In the genomic region with DNA sequence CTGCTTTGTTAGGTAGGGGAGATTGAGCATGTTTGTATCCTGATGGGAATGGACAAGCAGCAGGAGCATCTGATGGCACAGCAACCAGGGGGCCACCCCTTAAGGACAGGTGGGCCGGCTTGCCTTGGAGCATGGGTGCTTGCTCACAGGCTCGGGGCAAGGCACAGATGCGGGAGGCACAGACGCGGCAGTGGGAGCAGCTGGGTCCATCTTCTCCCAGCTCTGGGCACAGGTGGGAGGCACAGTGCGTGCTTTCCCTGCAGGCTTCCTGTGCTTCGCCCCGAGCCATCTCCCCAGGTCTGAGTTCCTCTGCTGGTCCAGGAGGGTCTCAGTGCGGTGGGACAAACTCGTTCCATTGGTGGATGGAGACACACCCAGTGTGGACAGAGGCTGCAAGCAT, we compare ENCODE assay signal across 21 cellular contexts.
"Had no signal": no experiment of that assay in that cellular context is flagged by ENCODE, and none has a peak within 500 bp of the region (broad histone marks: within the 10 kb centered on the region; RNA-seq: fewer than 3 reads in every experiment).

No MANE protein-coding gene starts in this region.

- H3K4me1 ChIP-seq: body of pancreas, colonic mucosa, foreskin keratinocyte had no signal

- H3K4me1 Mint-ChIP-seq: activated B cell treated with CpG ODN at 0.5 μM for 24 hours; endodermal cell; nephron; stimulated activated effector memory CD8-positive, alpha-beta T cell treated with anti-CD3 and anti-CD28 coated beads, Interleukin-12 subunit alpha, Interleukin-12 subunit beta, amount 100 ng/mL, for 72 hours had no signal

- H3K27ac ChIP-seq: body of pancreas, colonic mucosa, foreskin keratinocyte, SK-N-MC had no signal

- H3K4me3 ChIP-seq: body of pancreas, colonic mucosa, SK-N-MC had no signal

- H3K4me3 Mint-ChIP-seq: activated B cell treated with CpG ODN at 0.5 μM for 24 hours; activated CD4-positive, alpha-beta memory T cell treated with anti-CD3 and anti-CD28 coated beads for 36 hours; activated naive CD8-positive, alpha-beta T cell; activated T-cell treated with anti-CD3 and anti-CD28 coated beads, Interleukin-2, amount 50 U/mL, for 24 hours; endodermal cell; nephron; stimulated activated effector memory CD8-positive, alpha-beta T cell treated with anti-CD3 and anti-CD28 coated beads, Interleukin-12 subunit alpha, Interleukin-12 subunit beta, amount 100 ng/mL, for 72 hours; T-helper 2 cell treated with Interferon-gamma antibody and Interleukin-4, amounts not matched to agents 5 μg/mL and 100 μg/mL, for 36 hours had no signal

- H3K36me3 ChIP-seq: colonic mucosa had no signal

- H3K9me3 ChIP-seq: body of pancreas, colonic mucosa had no signal

- ATAC-seq: body of pancreas; foreskin keratinocyte; stimulated activated effector memory CD8-positive, alpha-beta T cell treated with anti-CD3 and anti-CD28 coated beads, Interleukin-12 subunit alpha, Interleukin-12 subunit beta, amount 100 ng/mL, for 72 hours had no signal

- H3K27me3 ChIP-seq: body of pancreas, colonic mucosa, foreskin keratinocyte had no signal

- DNase-seq: activated B cell treated with CpG ODN at 0.5 μM for 24 hours; activated CD4-positive, alpha-beta memory T cell treated with anti-CD3 and anti-CD28 coated beads for 36 hours; activated CD4-positive, alpha-beta T cell treated with anti-CD3 and anti-CD28 coated beads for 4 hours; activated gamma-delta T cell; activated T-cell treated with anti-CD3 and anti-CD28 coated beads, Interleukin-2, amount 50 U/mL, for 24 hours; amygdala; central memory CD4-positive, alpha-beta T cell; colonic mucosa; endodermal cell; foreskin keratinocyte; hypothalamus; occipital lobe; retina; small intestine; stimulated activated CD4-positive, alpha-beta T cell treated with anti-CD3 and anti-CD28 coated beads, Interleukin-4, amount 100 ng/mL, for 24 hours had no signal

- H3K27ac Mint-ChIP-seq: activated B cell treated with CpG ODN at 0.5 μM for 24 hours; activated CD4-positive, alpha-beta memory T cell treated with anti-CD3 and anti-CD28 coated beads for 36 hours; activated naive CD8-positive, alpha-beta T cell; activated T-cell treated with anti-CD3 and anti-CD28 coated beads, Interleukin-2, amount 50 U/mL, for 24 hours; endodermal cell; nephron; stimulated activated effector memory CD8-positive, alpha-beta T cell treated with anti-CD3 and anti-CD28 coated beads, Interleukin-12 subunit alpha, Interleukin-12 subunit beta, amount 100 ng/mL, for 72 hours; T-helper 2 cell treated with Interferon-gamma antibody and Interleukin-4, amounts not matched to agents 5 μg/mL and 100 μg/mL, for 36 hours had no signal
